Comparison of ENCODE assay signal across 8 cellular contexts in the genomic region with DNA sequence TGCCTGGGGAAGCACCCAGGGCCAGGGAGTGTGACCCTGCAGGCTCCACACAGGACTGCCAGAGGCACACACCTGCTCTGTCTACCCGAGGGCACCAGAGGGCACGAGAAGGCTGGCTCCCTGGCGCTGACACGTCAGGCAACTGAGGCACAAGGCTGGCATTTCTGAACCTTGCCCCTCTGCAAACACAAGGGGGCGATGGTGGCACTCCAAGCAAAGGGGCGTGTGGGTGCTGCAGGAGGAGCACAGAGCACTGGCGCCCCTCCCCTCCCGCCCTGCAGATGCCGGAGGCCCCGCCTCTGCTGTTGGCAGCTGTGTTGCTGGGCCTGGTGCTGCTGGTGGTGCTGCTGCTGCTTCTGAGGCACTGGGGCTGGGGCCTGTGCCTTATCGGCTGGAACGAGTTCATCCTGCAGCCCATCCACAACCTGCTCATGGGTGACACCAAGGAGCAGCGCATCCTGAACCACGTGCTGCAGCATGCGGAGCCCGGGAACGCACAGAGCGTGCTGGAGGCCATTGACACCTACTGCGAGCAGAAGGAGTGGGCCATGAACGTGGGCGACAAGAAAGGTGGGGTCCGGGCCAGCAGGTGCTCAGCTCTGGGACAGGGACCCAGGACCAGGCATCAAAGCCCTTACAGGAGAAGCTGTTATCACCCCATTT. TPM values are rescaled to one million over a fixed set of nuclear protein-coding genes. Genes with fewer than 3 reads are reported as not detected.
DNase-seq lines count a peak whose midpoint lies in the region; ATAC-seq and TF ChIP-seq lines count a peak whose summit lies in the region.

No MANE protein-coding gene starts in this region.

- H2AK5ac ChIP-seq in IMR-90 (ENCODE audit: low read depth, low read length), result peak overlapping the region; percentile 53; the same call in 1 of the 2 replicates

- H3K79me1 ChIP-seq in IMR-90 (ENCODE audit: low read depth in 1 of 2, low read length in 2 of 2), result peaks cover 22 to 61% of the 10 kb centered on the region in 2 experiments

- H2BK15ac ChIP-seq in IMR-90 (ENCODE audit: low read depth, low read length), result no peak overlapping the region

- peak; percentile 44; the same call in 1 of the 2 replicates for TF ChIP-seq RAD21 in IMR-90 (IDR thresholded peaks at IDR 0.05; ENCODE audit: low read length)

- ATAC-seq in IMR-90 (ENCODE audit: low read depth) (peak; percentile 80), left cardiac atrium (peak; percentile 9 to 26), GM21576 (IDR thresholded peaks at IDR 0.05; ENCODE audit: unreplicated experiment) (no peak), HG02840 (IDR thresholded peaks at IDR 0.05; ENCODE audit: low FRiP score, unreplicated experiment) (no peak)

- no peak overlapping the region for H4K91ac ChIP-seq in IMR-90 (ENCODE audit: insufficient read depth, low read depth, low read length)

- intact Hi-C loops in IMR-90 (cut with micrococcal nuclease), result no loop called here
- intact Hi-C loops in adrenal gland (cut with DNase I), result no loop called here
- intact Hi-C loops in left cardiac atrium (cut with DNase I), result no loop called here

- H3K4me1 ChIP-seq in IMR-90 (ENCODE audit: control insufficient read depth, insufficient read depth, low read length), result peaks cover 25% of the 10 kb centered on the region
- peaks cover 12 to 36% of the 10 kb centered on the region in 2 donors for H3K4me1 ChIP-seq in adrenal gland (replicated peaks in 1 of 2)

- TF ChIP-seq POLR2A in IMR-90 (IDR thresholded peaks at IDR 0.05; ENCODE audit: low read depth, low read length), result no peak
- TF ChIP-seq POLR2A in adrenal gland (IDR thresholded peaks at IDR 0.05), result peak in 1 of 2 donors; percentile 3

- H3K27me3 ChIP-seq in IMR-90 (ENCODE audit: control insufficient read depth, insufficient read depth, low read length) (no peaks in the 10 kb centered on the region), adrenal gland (no peaks in the 10 kb centered on the region)

- no TSS peak for BruUV-seq in IMR-90 (replicated peaks; lab: Mats Ljungman, UMichigan)

- peaks cover 45% of the 10 kb centered on the region for H4K20me1 ChIP-seq in IMR-90 (ENCODE audit: insufficient read depth, low read length)

- H3K9me3 ChIP-seq in IMR-90 (ENCODE audit: control insufficient read depth, insufficient read depth, low read length) (no peaks in the 10 kb centered on the region), adrenal gland (replicated peaks in 1 of 3) (no peaks in the 10 kb centered on the region)

- H2BK5ac ChIP-seq in IMR-90 (ENCODE audit: low read depth, low read length, poor library complexity, severe bottlenecking), result no peak overlapping the region

- no peak overlapping the region for H2AFZ ChIP-seq in IMR-90 (replicated peaks; ENCODE audit: low read length, poor library complexity)

- no peak overlapping the region for H2BK120ac ChIP-seq in IMR-90 (ENCODE audit: low read depth, low read length)

- dilution Hi-C loops in IMR-90 (cut with HindIII; ENCODE audit: low sequenced_read_pairs, unreplicated experiment), result no loop called here

- H4K5ac ChIP-seq in IMR-90 (ENCODE audit: low read depth, low read length), result no peak overlapping the region

- POLR2A ChIA-PET in IMR-90 (lab: Charles Lee; ENCODE audit: unreplicated experiment), result no interaction called here

- TF ChIP-seq CTCF in IMR-90 (conservative IDR thresholded peaks at IDR 0.05; ENCODE audit: low read depth, low read length), result peak; percentile 62
- TF ChIP-seq CTCF in adrenal gland (IDR thresholded peaks at IDR 0.05), result peak; percentile 49 to 66 (median 60)

- H3K36me3 ChIP-seq in IMR-90 (ENCODE audit: control insufficient read depth, insufficient read depth, low read length), result peaks cover 41% of the 10 kb centered on the region
- peaks cover 0 to 21% of the 10 kb centered on the region in 2 donors for H3K36me3 ChIP-seq in adrenal gland (replicated peaks in 1 of 2)

- H2BK20ac ChIP-seq in IMR-90 (ENCODE audit: low read depth, low read length), result no peak overlapping the region

- in situ Hi-C loops in Caki2 (cut with HindIII; ENCODE audit: low pct_unique_long_range_greater_than_20kb, low sequenced_read_pairs) (no loop called here), IMR-90 (cut with MboI; ENCODE audit: low sequenced_read_pairs) (no loop called here)

- peaks cover 17% of the 10 kb centered on the region for H3K9me1 ChIP-seq in IMR-90 (ENCODE audit: insufficient read depth, low read length)

- H3K14ac ChIP-seq in IMR-90 (replicated peaks; ENCODE audit: low read depth, low read length), result no peak overlapping the region

- no peak overlapping the region for H3K18ac ChIP-seq in IMR-90 (ENCODE audit: low read depth, low read length)

- H3K4me3 ChIP-seq in IMR-90 (ENCODE audit: insufficient read depth, low read depth, low read length) (no peak overlapping the region), adrenal gland (no peak overlapping the region)

- H4K8ac ChIP-seq in IMR-90 (ENCODE audit: low read depth in 2 of 2, low read length in 2 of 2), result 0 out of 4 replicates have a peak overlapping the region, but pooled peaks of 1 of the 2 experiments have one; percentile 12

- DNase-seq in Caki2 (ENCODE audit: low read depth), result peak; percentile 71
- DNase-seq in IMR-90, result peak; percentile 73
- DNase-seq in SHP77 (lab: John Stamatoyannopoulos, UW), result peak; percentile 84 to 87
- DNase-seq in adrenal gland, result peak; percentile 76 to 94 (median 87)
- peak; percentile 68 for DNase-seq in left cardiac atrium
- peak; percentile 80 for DNase-seq in putamen (ENCODE audit: low spot score)

- no peak overlapping the region for H3K4ac ChIP-seq in IMR-90 (ENCODE audit: low read depth, low read length)

- CTCF ChIA-PET in IMR-90 (lab: Yijun Ruan, JAX), result interaction anchor here (1.2 kb wide), 1 partner anchor 51 kb away, joined by 4 read pairs; no protein-coding TSS in a partner anchor

- 51% methylated on average over 11 of the region's 22 CpGs; no CpG with 5 or more reads in 1 of the 2 experiments for WGBS in IMR-90 (ENCODE audit: extremely low coverage in 2 of 2, insufficient read length in 1 of 2), 2 experiments
- 28 to 55% (median 43%) methylated on average over 11 to 22 of the region's 22 CpGs for WGBS in adrenal gland, 4 donors

- H3K27ac ChIP-seq in IMR-90 (ENCODE audit: insufficient read depth, low read length) (no peak overlapping the region), adrenal gland (peak overlapping the region in 4 of 5 donors; percentile 16 to 53 (median 28))

- H3K23ac ChIP-seq in IMR-90 (ENCODE audit: low read depth, low read length), result no peak overlapping the region

- no peak overlapping the region for H3K9ac ChIP-seq in IMR-90 (ENCODE audit: low read depth, low read length)

- H2AK9ac ChIP-seq in IMR-90 (replicated peaks; ENCODE audit: low read depth, low read length, poor library complexity), result peak overlapping the region; percentile 47

- H3K56ac ChIP-seq in IMR-90 (ENCODE audit: extremely low read depth, insufficient read depth, low read length), result no peak overlapping the region

- no peak overlapping the region for H3K4me2 ChIP-seq in IMR-90 (ENCODE audit: low read depth, low read length)

TF ChIP-seq in IMR-90, 13 proteins besides CTCF, POLR2A, EP300 and RAD21:
- TF ChIP-seq SMC3 (IDR thresholded peaks at IDR 0.05; ENCODE audit: low read depth, low read length), result peak; percentile 32; the same call in 1 of the 2 replicates
- no peak for TF ChIP-seq MAFK (IDR thresholded peaks at IDR 0.05; ENCODE audit: low read depth, low read length)
- TF ChIP-seq RFX5 (IDR thresholded peaks at IDR 0.05; ENCODE audit: low read depth, low read length), result no peak
- TF ChIP-seq BHLHE40 (IDR thresholded peaks at IDR 0.05; ENCODE audit: low read depth, low read length), result no peak
- no peak for TF ChIP-seq RCOR1 (IDR thresholded peaks at IDR 0.05; ENCODE audit: insufficient replicate concordance, low read length)
- peak; percentile 79; the same call in 1 of the 2 replicates for TF ChIP-seq MAZ (IDR thresholded peaks at IDR 0.05; ENCODE audit: borderline replicate concordance, low read depth, low read length)
- no peak for TF ChIP-seq MXI1 (IDR thresholded peaks at IDR 0.05; ENCODE audit: borderline replicate concordance, low read depth, low read length)
TF ChIP-seq in IMR-90: peak in this region for 2.

RNA-seq across cellular contexts. Expression of a gene that starts 20.8 kb away (rescaled TPM):
- total RNA-seq in Caki2 (2014; rRNA removed; shearing (Covaris generic); ENCODE audit: low replicate concordance), result 53.0 and 54.5 TPM in 2 replicates
- total RNA-seq in IMR-90 (2012; rRNA removed) (14.7 and 15.6 TPM in 2 replicates), adrenal gland (10 to 100 TPM; 41.7 to 74.2 (median 56.5) TPM), left cardiac atrium (10 to 100 TPM; 22.7 to 29.6 TPM)
- polyA plus RNA-seq in IMR-90 (2012; rRNA removed) (25.7 and 28.4 TPM in 2 replicates), adrenal gland (100 to 1,000 TPM in 2 of 3 donors, 10 to 100 TPM in 1; 39.6 to 171 (median 148) TPM)
- polyA plus RNA-seq in IMR-90 (2012; cell fraction: cytosol; rRNA removed), result 29.7 and 38.9 TPM in 2 replicates
- 47.3 and 92.8 TPM in 2 replicates for polyA plus RNA-seq in IMR-90 (2012; cell fraction: nucleus; rRNA removed; ENCODE audit: low replicate concordance)

RNA-seq across cellular contexts. Expression of a gene that starts 20.8 kb away (rescaled TPM):
- total RNA-seq in Caki2 (2014; rRNA removed; shearing (Covaris generic); ENCODE audit: low replicate concordance), result 517 and 585 TPM in 2 replicates
- 175 and 202 TPM in 2 replicates for total RNA-seq in IMR-90 (2012; rRNA removed)
- polyA plus RNA-seq in IMR-90 (2012; rRNA removed), result 296 and 347 TPM in 2 replicates
- polyA plus RNA-seq in IMR-90 (2012; cell fraction: cytosol; rRNA removed), result 473 and 691 TPM in 2 replicates
- polyA plus RNA-seq in IMR-90 (2012; cell fraction: nucleus; rRNA removed; ENCODE audit: low replicate concordance), result 159 and 329 TPM in 2 replicates
- total RNA-seq in adrenal gland, result 100 to 1,000 TPM; 268 to 743 (median 528) TPM
- polyA plus RNA-seq in adrenal gland, result 100 to 1,000 TPM in 1 of 3 donors, 10 to 100 TPM in 2; 51.3 to 220 (median 65.5) TPM
- 100 to 1,000 TPM; 101 to 103 TPM for total RNA-seq in left cardiac atrium

RNA-seq across cellular contexts. Expression of a gene that starts 54.2 kb away (rescaled TPM):
- total RNA-seq in Caki2 (2014; rRNA removed; shearing (Covaris generic); ENCODE audit: low replicate concordance), result 3.6 and 15.2 TPM in 2 replicates
- total RNA-seq in IMR-90 (2012; rRNA removed), result 8.6 and 12.2 TPM in 2 replicates
- 14.1 and 18.1 TPM in 2 replicates for polyA plus RNA-seq in IMR-90 (2012; rRNA removed)
- 8.9 and 14.7 TPM in 2 replicates for polyA plus RNA-seq in IMR-90 (2012; cell fraction: cytosol; rRNA removed)
- 46.1 and 149 TPM in 2 replicates for polyA plus RNA-seq in IMR-90 (2012; cell fraction: nucleus; rRNA removed; ENCODE audit: low replicate concordance)
- 10 to 100 TPM in 6 of 8 donors, 1 to 10 TPM in 2; 8.5 to 46.1 (median 23.9) TPM for total RNA-seq in adrenal gland
- 10 to 100 TPM in 2 of 3 donors, 1 to 10 TPM in 1; 1.2 to 74.8 (median 18.8) TPM for polyA plus RNA-seq in adrenal gland
- 10 to 100 TPM; 12.5 to 13.4 TPM for total RNA-seq in left cardiac atrium

RNA-seq across cellular contexts. Expression of a gene that starts 58.5 kb away (rescaled TPM):
- total RNA-seq in Caki2 (2014; rRNA removed; shearing (Covaris generic); ENCODE audit: low replicate concordance), result 26.6 and 55.2 TPM in 2 replicates
- total RNA-seq in IMR-90 (2012; rRNA removed), result 60.5 and 75.1 TPM in 2 replicates
- 43.2 and 45.1 TPM in 2 replicates for polyA plus RNA-seq in IMR-90 (2012; rRNA removed)
- polyA plus RNA-seq in IMR-90 (2012; cell fraction: cytosol; rRNA removed), result 33.0 and 52.8 TPM in 2 replicates
- polyA plus RNA-seq in IMR-90 (2012; cell fraction: nucleus; rRNA removed; ENCODE audit: low replicate concordance), result 45.9 and 91.8 TPM in 2 replicates
- 10 to 100 TPM; 36.3 to 87.0 (median 48.3) TPM for total RNA-seq in adrenal gland
- polyA plus RNA-seq in adrenal gland, result 10 to 100 TPM; 25.1 to 42.6 (median 38.5) TPM
- total RNA-seq in left cardiac atrium, result 10 to 100 TPM; 55.0 to 80.0 TPM

Comparison
In these comparisons a context has a peak if more than half of its experiments do, and no peak if none do; other contexts are left out.
1. ATAC-seq: peak in IMR-90 (single experiment) and left cardiac atrium (2 of 2); none in GM21576 (single experiment) and HG02840 (single experiment).
2. Peak in every context shown above with its lines, with median percentiles within 50 percentile points of each other: DNase-seq.